ENCODE assay signal across 23 cellular contexts in the genomic region with DNA sequence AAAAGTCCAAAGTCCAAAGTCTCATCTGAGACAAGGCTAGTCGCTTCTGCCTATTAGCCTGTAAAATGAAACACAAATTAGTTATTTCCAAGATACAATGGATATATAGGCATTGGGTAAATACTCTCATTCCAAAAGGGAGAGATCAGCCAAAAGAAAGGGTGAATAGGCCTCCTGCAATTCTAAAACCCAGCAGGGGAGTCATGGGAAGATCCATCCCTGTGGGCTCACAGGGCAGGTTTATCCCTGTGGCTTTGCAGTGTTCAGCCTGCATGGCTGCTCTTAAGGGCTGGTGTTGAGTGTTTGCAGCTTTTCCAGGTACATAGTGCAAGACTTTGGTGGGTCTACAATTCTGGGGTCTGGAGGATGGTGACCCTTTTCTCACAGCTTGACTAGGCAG. TPM values are rescaled to one million over a fixed set of nuclear protein-coding genes. Genes with fewer than 3 reads are reported as not detected.
A peak's percentile ranks its signal among the peaks of the same experiment; 100 is the strongest.
DNase-seq lines count a peak whose midpoint lies in the region; ATAC-seq, FAIRE-seq and TF ChIP-seq lines count a peak whose summit lies in the region.
"Had no signal": no experiment of that assay in that cellular context is flagged by ENCODE, and none has a peak within 500 bp of the region (broad histone marks: within the 10 kb centered on the region; RNA-seq: fewer than 3 reads in every experiment).

No MANE protein-coding gene starts in this region.

- H3K9me3 ChIP-seq in IMR-90 (ENCODE audit: control insufficient read depth, insufficient read depth, low read length) (peaks cover 4% of the 10 kb centered on the region; the same call in 1 of the 2 replicates), endodermal cell (ENCODE audit: control insufficient read depth, low read length) (peaks cover 26% of the 10 kb centered on the region), vagina (peaks cover 3% of the 10 kb centered on the region)
- H3K9me3 ChIP-seq: BE2C had no signal

- H3K4me3 Mint-ChIP-seq in endodermal cell, result no peak overlapping the region
- H3K4me3 Mint-ChIP-seq: CD14-positive monocyte; CD4-positive, alpha-beta T cell; CD8-positive, alpha-beta memory T cell had no signal

- H2BK20ac ChIP-seq in IMR-90 (ENCODE audit: low read depth, low read length), result no peak overlapping the region

- TF ChIP-seq POLR2A in IMR-90 (IDR thresholded peaks at IDR 0.05; ENCODE audit: low read depth, low read length) (no peak), GM12891 (IDR thresholded peaks at IDR 0.05; ENCODE audit: low read depth, low read length) (no peak), vagina (IDR thresholded peaks at IDR 0.05) (no peak)

- H4K5ac ChIP-seq in IMR-90 (ENCODE audit: low read depth, low read length), result no peak overlapping the region

- H3K36me3 Mint-ChIP-seq in endodermal cell (ENCODE audit: low read depth), result no peaks in the 10 kb centered on the region
- H3K36me3 Mint-ChIP-seq: CD14-positive monocyte had no signal

- H3K27me3 ChIP-seq in IMR-90 (ENCODE audit: control insufficient read depth, insufficient read depth, low read length), result no peaks in the 10 kb centered on the region
- no peaks in the 10 kb centered on the region for H3K27me3 ChIP-seq in endodermal cell (ENCODE audit: control insufficient read depth, insufficient read depth, low read length, poor library complexity, severe bottlenecking)
- H3K27me3 ChIP-seq in vagina, result no peaks in the 10 kb centered on the region
- H3K27me3 ChIP-seq: BE2C; BLaER1 treated with 17β-estradiol and CSF1 and Interleukin-3, amounts not matched to agents 10 nM and 100 nM had no signal

- H3K4ac ChIP-seq in IMR-90 (ENCODE audit: low read depth, low read length), result no peak overlapping the region

- H3K9ac ChIP-seq in IMR-90 (ENCODE audit: low read depth, low read length) (no peak overlapping the region), endodermal cell (ENCODE audit: extremely low read depth, low read length, poor library complexity, severe bottlenecking) (no peak overlapping the region)
- H3K9ac ChIP-seq: BLaER1 treated with 17β-estradiol and CSF1 and Interleukin-3, amounts not matched to agents 10 nM and 100 nM had no signal

- in situ Hi-C loops in IMR-90 (cut with MboI; ENCODE audit: low sequenced_read_pairs), result no loop called here

- H4K91ac ChIP-seq in IMR-90 (ENCODE audit: insufficient read depth, low read depth, low read length), result no peak overlapping the region

- no peak overlapping the region for H2BK5ac ChIP-seq in IMR-90 (ENCODE audit: low read depth, low read length, poor library complexity, severe bottlenecking)

- H4K8ac ChIP-seq in IMR-90 (ENCODE audit: low read depth in 2 of 2, low read length in 2 of 2), result no peak overlapping the region

- H2BK120ac ChIP-seq in IMR-90 (ENCODE audit: low read depth, low read length), result no peak overlapping the region

- DNase-seq in AG10803 (ENCODE audit: low read depth) (peak; percentile 36), IMR-90 (peak; percentile 54), endodermal cell (peak; percentile 15), GM12891 (ENCODE audit: insufficient read length, low spot score) (no peak), NCI-H2227 (lab: John Stamatoyannopoulos, UW; ENCODE audit: unreplicated experiment) (no peak), vagina (ENCODE audit: extremely low spot score in 2 of 2) (no peak)
- DNase-seq: AML-193; BE2C; CD4-positive, alpha-beta T cell; CD8-positive, alpha-beta memory T cell; DMS 273 treated with DMSO at 0.1 percent for 48 hours; DMS79 treated with DMSO at 0.1 percent for 48 hours; GF-D8; H7; HCEC 1CT had no signal

- H3K18ac ChIP-seq in IMR-90 (ENCODE audit: low read depth, low read length), result no peak overlapping the region

- POLR2A ChIA-PET in IMR-90 (lab: Charles Lee; ENCODE audit: unreplicated experiment), result no interaction called here

- no peak overlapping the region for H3K56ac ChIP-seq in IMR-90 (ENCODE audit: extremely low read depth, insufficient read depth, low read length)

- dilution Hi-C loops in IMR-90 (cut with HindIII; ENCODE audit: low sequenced_read_pairs, unreplicated experiment), result no loop called here

- no peaks in the 10 kb centered on the region for H3K9me1 ChIP-seq in IMR-90 (ENCODE audit: insufficient read depth, low read length)

- H2AFZ ChIP-seq in IMR-90 (replicated peaks; ENCODE audit: low read length, poor library complexity), result no peak overlapping the region

- no peaks in the 10 kb centered on the region for H3K79me1 ChIP-seq in IMR-90 (ENCODE audit: low read depth in 1 of 2, low read length in 2 of 2)

- WGBS in IMR-90 (ENCODE audit: extremely low coverage in 2 of 2, insufficient read length in 1 of 2), 2 experiments, result no CpG with 5 or more reads among the region's 1 CpG
- WGBS in endodermal cell (ENCODE audit: insufficient coverage in 1 of 2, insufficient read length in 1 of 2), 2 experiments, result no CpG with 5 or more reads among the region's 1 CpG

- BruUV-seq in IMR-90 (replicated peaks; lab: Mats Ljungman, UMichigan), result no TSS peak

- H3K4me2 ChIP-seq in IMR-90 (ENCODE audit: low read depth, low read length), result no peak overlapping the region
- H3K4me2 ChIP-seq: BLaER1 treated with 17β-estradiol and CSF1 and Interleukin-3, amounts not matched to agents 10 nM and 100 nM had no signal

- peaks cover 6% of the 10 kb centered on the region for H3K27me3 Mint-ChIP-seq in endodermal cell (ENCODE audit: insufficient read depth)
- H3K27me3 Mint-ChIP-seq: CD4-positive, alpha-beta T cell; CD8-positive, alpha-beta memory T cell had no signal

- no peak overlapping the region for H3K14ac ChIP-seq in IMR-90 (replicated peaks; ENCODE audit: low read depth, low read length)

- no peak overlapping the region for H3K27ac Mint-ChIP-seq in endodermal cell
- H3K27ac Mint-ChIP-seq: CD14-positive monocyte; CD4-positive, alpha-beta T cell; CD8-positive, alpha-beta memory T cell had no signal

- H2BK15ac ChIP-seq in IMR-90 (ENCODE audit: low read depth, low read length), result no peak overlapping the region

- H3K27ac ChIP-seq in IMR-90 (ENCODE audit: insufficient read depth, low read length), result no peak overlapping the region
- no peak overlapping the region for H3K27ac ChIP-seq in endodermal cell (ENCODE audit: low read depth, low read length)
- H3K27ac ChIP-seq in vagina, result no peak overlapping the region
- H3K27ac ChIP-seq: BLaER1 treated with 17β-estradiol and CSF1 and Interleukin-3, amounts not matched to agents 10 nM and 100 nM had no signal

- no peak for TF ChIP-seq RAD21 in IMR-90 (IDR thresholded peaks at IDR 0.05; ENCODE audit: low read length)

- FAIRE-seq in GM12891 (lab: Jason Lieb, UNC), result no peak
- FAIRE-seq: D721Med, GM12892, H1 had no signal

- no peaks in the 10 kb centered on the region for H4K20me1 ChIP-seq in IMR-90 (ENCODE audit: insufficient read depth, low read length)
- H4K20me1 ChIP-seq: BLaER1 treated with 17β-estradiol and CSF1 and Interleukin-3, amounts not matched to agents 10 nM and 100 nM had no signal

- TF ChIP-seq CTCF in AG10803 (conservative IDR thresholded peaks at IDR 0.05; ENCODE audit: low read length) (no peak), IMR-90 (conservative IDR thresholded peaks at IDR 0.05; ENCODE audit: low read depth, low read length) (no peak), endodermal cell (conservative IDR thresholded peaks at IDR 0.05) (no peak), vagina (IDR thresholded peaks at IDR 0.05) (no peak)

- no peaks in the 10 kb centered on the region for H3K4me1 Mint-ChIP-seq in endodermal cell
- H3K4me1 Mint-ChIP-seq: CD14-positive monocyte; CD8-positive, alpha-beta memory T cell had no signal

- no peaks in the 10 kb centered on the region for H3K4me1 ChIP-seq in IMR-90 (ENCODE audit: control insufficient read depth, insufficient read depth, low read length)
- H3K4me1 ChIP-seq in endodermal cell (ENCODE audit: control insufficient read depth, insufficient read depth, low read length), result no peaks in the 10 kb centered on the region
- H3K4me1 ChIP-seq in vagina, result no peaks in the 10 kb centered on the region
- H3K4me1 ChIP-seq: BE2C; BLaER1 treated with 17β-estradiol and CSF1 and Interleukin-3, amounts not matched to agents 10 nM and 100 nM had no signal

- no peak overlapping the region for H2AK5ac ChIP-seq in IMR-90 (ENCODE audit: low read depth, low read length)

- H2AK9ac ChIP-seq in IMR-90 (replicated peaks; ENCODE audit: low read depth, low read length, poor library complexity), result no peak overlapping the region

- ATAC-seq in IMR-90 (ENCODE audit: low read depth), result no peak

- CTCF ChIA-PET in IMR-90 (lab: Yijun Ruan, JAX), result no interaction called here

- H3K23ac ChIP-seq in IMR-90 (ENCODE audit: low read depth, low read length), result no peak overlapping the region

- H3K36me3 ChIP-seq in IMR-90 (ENCODE audit: control insufficient read depth, insufficient read depth, low read length) (no peaks in the 10 kb centered on the region), endodermal cell (ENCODE audit: control insufficient read depth, insufficient read depth, low read length) (no peaks in the 10 kb centered on the region), vagina (no peaks in the 10 kb centered on the region)
- H3K36me3 ChIP-seq: BE2C; BLaER1 treated with 17β-estradiol and CSF1 and Interleukin-3, amounts not matched to agents 10 nM and 100 nM had no signal

- peaks cover 62% of the 10 kb centered on the region for H3K9me3 Mint-ChIP-seq in endodermal cell

- H3K4me3 ChIP-seq in AG10803 (ENCODE audit: low read length) (no peak overlapping the region), IMR-90 (ENCODE audit: insufficient read depth, low read depth, low read length) (no peak overlapping the region), endodermal cell (ENCODE audit: low read length) (no peak overlapping the region), vagina (no peak overlapping the region)
- H3K4me3 ChIP-seq: BLaER1 treated with 17β-estradiol and CSF1 and Interleukin-3, amounts not matched to agents 10 nM and 100 nM had no signal

- intact Hi-C loops in IMR-90 (cut with micrococcal nuclease), result no loop called here
- intact Hi-C loops in vagina (cut with DNase I), result no loop called here

TF ChIP-seq in IMR-90, 13 proteins besides CTCF, POLR2A, EP300 and RAD21 (continues in another document):
- no peak for TF ChIP-seq CEBPB (IDR thresholded peaks at IDR 0.05; ENCODE audit: low read depth, low read length)
- TF ChIP-seq MAFK (IDR thresholded peaks at IDR 0.05; ENCODE audit: low read depth, low read length), result no peak

TF ChIP-seq in GM12891, 5 proteins besides CTCF, POLR2A, EP300 and RAD21:
- no peak for TF ChIP-seq TAF1 (IDR thresholded peaks at IDR 0.05; ENCODE audit: low read depth, low read length)

RNA-seq across cellular contexts. Expression of a gene that starts 21.1 kb away (rescaled TPM):
- total RNA-seq in IMR-90 (2012; rRNA removed), result 21.7 and 31.9 TPM in 2 replicates
- polyA plus RNA-seq in IMR-90 (2012; rRNA removed), result 18.3 and 20.5 TPM in 2 replicates
- polyA plus RNA-seq in IMR-90 (2012; cell fraction: cytosol; rRNA removed), result 24.8 and 32.4 TPM in 2 replicates
- polyA plus RNA-seq in IMR-90 (2012; cell fraction: nucleus; rRNA removed; ENCODE audit: low replicate concordance), result 45.7 and 80.2 TPM in 2 replicates
- total RNA-seq in endodermal cell, result not detected
- not detected for polyA plus RNA-seq in endodermal cell (2013, experiment 1 of 2)
- polyA plus RNA-seq in endodermal cell (2013, experiment 2 of 2), result not detected
- polyA plus RNA-seq in GM12891 (2012; ENCODE audit: low read depth, missing spikeins), result 0.30 TPM
- 3.4 TPM for total RNA-seq in vagina
- total RNA-seq: A172, A673, G401, H1, H7 had no signal
- polyA plus RNA-seq: CD14-positive monocyte had no signal

Comparison
In these comparisons a context has a peak if more than half of its experiments do, and no peak if none do; other contexts are left out.
1. DNase-seq: peak in AG10803 (single experiment), IMR-90 (single experiment) and endodermal cell (single experiment); none in GM12891 (single experiment), NCI-H2227 (single experiment) and vagina (0 of 2).